ENCODE assay signal across 9 cellular contexts in the genomic region with DNA sequence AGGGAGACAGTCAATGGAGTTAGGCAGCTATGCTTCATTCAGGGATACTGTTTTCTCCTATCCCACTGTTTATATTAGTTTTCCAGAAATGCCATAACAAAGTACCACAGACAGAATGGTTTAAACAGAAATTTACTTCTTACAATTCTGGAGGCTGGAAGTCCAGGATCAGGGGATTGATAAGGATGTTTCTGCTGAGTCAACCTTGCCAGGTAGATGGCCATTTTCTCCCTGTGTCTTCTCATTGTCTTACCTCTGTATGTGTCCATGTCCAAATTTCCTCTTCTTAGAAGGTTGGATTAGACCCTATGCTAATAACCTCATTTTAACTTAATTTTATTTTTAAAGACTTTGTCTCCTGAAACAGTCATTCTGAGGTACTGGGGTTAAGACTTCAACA. TPM values are rescaled to one million over a fixed set of nuclear protein-coding genes. Genes with fewer than 3 reads are reported as not detected.
"Had no signal": no experiment of that assay in that cellular context is flagged by ENCODE, and none has a peak within 500 bp of the region (broad histone marks: within the 10 kb centered on the region; RNA-seq: fewer than 3 reads in every experiment).

No MANE protein-coding gene starts in this region.

- H3K27ac ChIP-seq: HL-60, KMS-11 had no signal

- H3K9ac ChIP-seq: KMS-11 had no signal

- FAIRE-seq: HTR-8/SVneo had no signal

- DNase-seq: IMR-90, KBM-7, KG1 had no signal

- H3K4me2 ChIP-seq: KMS-11 had no signal

RNA-seq across cellular contexts. Expression of a gene that starts 20.5 kb away (rescaled TPM):
- total RNA-seq: HT-29, HT1080 had no signal
- polyA plus RNA-seq: IgD-negative memory B cell, IMR-90 had no signal
